Comparison of ENCODE assay signal across 8 cellular contexts in the genomic region with DNA sequence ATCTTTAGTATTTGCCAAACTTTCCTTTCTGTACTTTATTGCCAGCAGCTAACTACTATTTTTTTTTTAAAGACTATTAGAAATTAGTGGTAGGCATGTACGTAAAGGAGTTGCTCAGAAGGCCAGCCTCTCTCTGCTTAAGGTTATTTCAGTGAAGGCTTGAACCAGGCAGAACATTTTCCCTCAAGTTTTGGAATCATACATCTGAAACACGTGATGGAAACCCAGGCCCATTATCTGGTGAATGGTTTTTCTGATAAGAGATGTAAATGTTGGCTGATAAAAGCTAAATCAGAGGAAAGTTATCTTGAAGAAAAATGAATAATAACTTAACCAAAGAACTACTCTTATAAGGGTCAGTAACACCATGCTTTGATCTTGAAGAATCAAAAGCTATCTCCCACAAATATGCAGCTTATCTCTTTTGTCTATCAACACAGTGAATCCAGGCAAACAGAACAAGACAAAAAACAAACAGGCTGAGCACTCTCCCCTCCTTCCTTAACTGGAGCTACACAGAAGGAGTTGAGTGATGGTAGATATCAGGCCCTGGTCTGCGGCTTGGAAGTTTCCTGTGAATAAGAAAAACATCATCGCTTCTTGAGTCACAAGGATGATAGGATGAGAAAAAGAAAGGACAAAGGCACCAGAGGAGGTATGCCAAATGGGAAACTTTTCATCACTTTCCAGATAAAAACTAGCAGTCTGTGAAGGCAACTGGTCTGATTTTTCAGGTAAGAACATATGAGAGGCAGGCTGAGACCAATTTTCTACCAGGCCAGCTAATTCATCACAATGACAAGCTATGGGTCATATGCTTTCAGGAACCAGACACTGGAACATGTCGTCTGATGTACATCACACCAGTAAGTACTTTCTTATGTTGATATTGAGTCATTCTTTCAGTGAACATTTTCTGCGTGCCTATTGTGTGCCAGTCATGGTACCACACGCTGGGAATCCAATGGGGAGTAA.
A peak's percentile ranks its signal among the peaks of the same experiment; 100 is the strongest.
DNase-seq lines count a peak whose midpoint lies in the region; ATAC-seq and TF ChIP-seq lines count a peak whose summit lies in the region.

No MANE protein-coding gene starts in this region.

- ATAC-seq in T-helper 17 cell, result peak; percentile 45
- ATAC-seq in HG02588 (IDR thresholded peaks at IDR 0.05; ENCODE audit: unreplicated experiment), result no peak

- H4K20me1 ChIP-seq in smooth muscle cell (ENCODE audit: low read depth), result no peaks in the 10 kb centered on the region

- peak overlapping the region; percentile 99 for H3K27ac Mint-ChIP-seq in T-helper 17 cell

- H3K4me1 ChIP-seq in smooth muscle cell (ENCODE audit: low read depth), result peaks cover 29% of the 10 kb centered on the region

- no peaks in the 10 kb centered on the region for H3K27me3 Mint-ChIP-seq in T-helper 17 cell

- H3K4me1 Mint-ChIP-seq in T-helper 17 cell, result peaks cover 44% of the 10 kb centered on the region

- peak; percentile 51 for DNase-seq in HCEC 1CT
- peak in 1 of 3 donors; percentile 36 for DNase-seq in T-helper 17 cell
- DNase-seq in choroid plexus epithelial cell (ENCODE audit: low read depth), result peak; percentile 89
- DNase-seq in smooth muscle cell (lab: John Stamatoyannopoulos, UW; ENCODE audit: unreplicated experiment), result no peak
- DNase-seq in 8988T, result no peak
- no peak for DNase-seq in DMS114 treated with DMSO at 0.1 percent for 48 hours (lab: John Stamatoyannopoulos, UW; ENCODE audit: unreplicated experiment)
- no peak for DNase-seq in NCI-H526 (lab: John Stamatoyannopoulos, UW)

- H2AFZ ChIP-seq in smooth muscle cell (ENCODE audit: low read depth), result peak overlapping the region; percentile 14

- H3K79me2 ChIP-seq in smooth muscle cell (ENCODE audit: low read depth), result no peaks in the 10 kb centered on the region

- H3K27me3 ChIP-seq in smooth muscle cell (ENCODE audit: low read depth), result no peaks in the 10 kb centered on the region

- peak overlapping the region; percentile 88 for H3K4me3 Mint-ChIP-seq in T-helper 17 cell

- H3K4me3 ChIP-seq in choroid plexus epithelial cell (ENCODE audit: low read depth, low read length), result no peak overlapping the region
- H3K4me3 ChIP-seq in smooth muscle cell, result peak overlapping the region; percentile 22

- H3K36me3 Mint-ChIP-seq in T-helper 17 cell (ENCODE audit: low read depth), result no peaks in the 10 kb centered on the region

- H3K4me2 ChIP-seq in smooth muscle cell, result peak overlapping the region; percentile 41

- H3K9ac ChIP-seq in smooth muscle cell (ENCODE audit: low read depth), result peak overlapping the region; percentile 66

- no peaks in the 10 kb centered on the region for H3K9me3 ChIP-seq in T-helper 17 cell (ENCODE audit: control insufficient read depth, low read length, poor library complexity, severe bottlenecking)
- no peaks in the 10 kb centered on the region for H3K9me3 ChIP-seq in smooth muscle cell (replicated peaks; ENCODE audit: low read depth)

- TF ChIP-seq CTCF in choroid plexus epithelial cell (conservative IDR thresholded peaks at IDR 0.05; ENCODE audit: low read depth, low read length) (no peak), smooth muscle cell (IDR thresholded peaks at IDR 0.05; ENCODE audit: borderline replicate concordance, insufficient read depth, poor library complexity, severe bottlenecking) (no peak)

- 12% methylated on average over 7 of the region's 7 CpGs for WGBS in smooth muscle cell (ENCODE audit: low lambda C conversion rate)

- peaks cover 24% of the 10 kb centered on the region for H3F3A ChIP-seq in smooth muscle cell (ENCODE audit: low read depth)

- H3K36me3 ChIP-seq in smooth muscle cell (ENCODE audit: low read depth), result no peaks in the 10 kb centered on the region

- peak overlapping the region; percentile 93 for H3K27ac ChIP-seq in smooth muscle cell (ENCODE audit: low read depth)

Comparison
In these comparisons a context has a peak if more than half of its experiments do, and no peak if none do; other contexts are left out.
1. DNase-seq: peak in HCEC 1CT (single experiment) and choroid plexus epithelial cell (single experiment); none in smooth muscle cell (single experiment), 8988T (single experiment), DMS114 treated with DMSO at 0.1 percent for 48 hours (single experiment) and NCI-H526 (0 of 2).